Comparison of ENCODE assay signal across 1 cellular context in genomic region chr4:4659871-4660651, GRCh38.
A peak's percentile ranks its signal among the peaks of the same experiment; 100 is the strongest.
TF ChIP-seq lines count a peak whose summit lies in the region.

No MANE protein-coding gene starts in this region.

TF ChIP-seq in K562, 482 proteins besides CTCF, POLR2A, EP300 and RAD21 (continued from another document and continues in another):
- TF ChIP-seq ZBTB11 (CRISPR knock-in tag; IDR thresholded peaks at IDR 0.05), result no peak
- no peak for TF ChIP-seq TRIM25 (IDR thresholded peaks at IDR 0.05; ENCODE audit: borderline replicate concordance)
- TF ChIP-seq TEAD4 (IDR thresholded peaks at IDR 0.05; ENCODE audit: low read length), result no peak
- TF ChIP-seq TEAD4 (CRISPR knock-in tag; IDR thresholded peaks at IDR 0.05; ENCODE audit: borderline replicate concordance), result no peak
- TF ChIP-seq SAFB (IDR thresholded peaks at IDR 0.05; ENCODE audit: borderline replicate concordance, low read depth, low read length), result no peak
- no peak for TF ChIP-seq COPS2 (conservative IDR thresholded peaks at IDR 0.05)
- 0 out of 2 replicates have a peak, but pooled peaks have one; percentile 23 for TF ChIP-seq ETV5 (CRISPR knock-in tag; IDR thresholded peaks at IDR 0.05; ENCODE audit: low read depth)
- TF ChIP-seq HNRNPH1 (optimal IDR thresholded peaks at IDR 0.05; ENCODE audit: low read depth, low read length), result no peak
- TF ChIP-seq DLX4 (CRISPR knock-in tag; IDR thresholded peaks at IDR 0.05), result no peak
- no peak for TF ChIP-seq ZNF695 (CRISPR knock-in tag; IDR thresholded peaks at IDR 0.05)
- TF ChIP-seq NR0B1 (IDR thresholded peaks at IDR 0.05; ENCODE audit: partially characterized antibody), result no peak
- TF ChIP-seq KDM2B (CRISPR knock-in tag; IDR thresholded peaks at IDR 0.05), result no peak
- no peak for TF ChIP-seq FOXK2 (conservative IDR thresholded peaks at IDR 0.05 in 1 of 2, IDR thresholded peaks at IDR 0.05 in 1 of 2; ENCODE audit: low read depth in 2 of 2)
- no peak for TF ChIP-seq THAP12 (CRISPR knock-in tag; IDR thresholded peaks at IDR 0.05)
- no peak for TF ChIP-seq NR1H2 (CRISPR knock-in tag; IDR thresholded peaks at IDR 0.05)
- TF ChIP-seq RREB1 (CRISPR knock-in tag; IDR thresholded peaks at IDR 0.05), result no peak
- no peak for TF ChIP-seq XRCC5 (IDR thresholded peaks at IDR 0.05; ENCODE audit: low read depth, low read length)
- TF ChIP-seq TCFL5 (CRISPR knock-in tag; conservative IDR thresholded peaks at IDR 0.05), result no peak
- no peak for TF ChIP-seq MTA2 (IDR thresholded peaks at IDR 0.05; ENCODE audit: low read depth)
- TF ChIP-seq TCF7 (IDR thresholded peaks at IDR 0.05; ENCODE audit: borderline replicate concordance), result no peak
- TF ChIP-seq BRD9 (IDR thresholded peaks at IDR 0.05; ENCODE audit: low read depth, partially characterized antibody), result peak; percentile 51
- no peak for TF ChIP-seq CC2D1A (IDR thresholded peaks at IDR 0.05)
- no peak for TF ChIP-seq ZNF354B (CRISPR knock-in tag; IDR thresholded peaks at IDR 0.05)
- peak; percentile 66 for TF ChIP-seq DPF2 (IDR thresholded peaks at IDR 0.05)
- TF ChIP-seq JUN (IDR thresholded peaks at IDR 0.05; ENCODE audit: borderline replicate concordance, low read depth, low read length), result peak; percentile 72; the same call in 1 of the 2 replicates
- TF ChIP-seq JUN (CRISPR knock-in tag; IDR thresholded peaks at IDR 0.05; ENCODE audit: borderline replicate concordance), result no peak
- TF ChIP-seq MLLT1 (IDR thresholded peaks at IDR 0.05), result no peak
- no peak for TF ChIP-seq PBX2 (CRISPR knock-in tag; IDR thresholded peaks at IDR 0.05; ENCODE audit: low read depth)
- TF ChIP-seq PBX2 (tag; conservative IDR thresholded peaks at IDR 0.05; ENCODE audit: low read depth), result no peak
- no peak for TF ChIP-seq EGR1 (conservative IDR thresholded peaks at IDR 0.05)
- TF ChIP-seq IFI16 (CRISPR knock-in tag; IDR thresholded peaks at IDR 0.05), result no peak
- TF ChIP-seq ZNF551 (CRISPR knock-in tag; IDR thresholded peaks at IDR 0.05), result no peak
- no peak for TF ChIP-seq ARID2 (IDR thresholded peaks at IDR 0.05)
- TF ChIP-seq CAMTA2 (CRISPR knock-in tag; conservative IDR thresholded peaks at IDR 0.05), result no peak
- TF ChIP-seq KDM1A (IDR thresholded peaks at IDR 0.05), result no peak
- no peak for TF ChIP-seq CTCFL (IDR thresholded peaks at IDR 0.05; ENCODE audit: borderline replicate concordance, insufficient read depth, low read depth, low read length, poor library complexity, severe bottlenecking)
- TF ChIP-seq ZKSCAN3 (CRISPR knock-in tag; IDR thresholded peaks at IDR 0.05), result no peak
- TF ChIP-seq NFXL1 (CRISPR knock-in tag; IDR thresholded peaks at IDR 0.05), result no peak
- TF ChIP-seq OTX1 (CRISPR knock-in tag; IDR thresholded peaks at IDR 0.05), result no peak
- TF ChIP-seq NCOR1 (IDR thresholded peaks at IDR 0.05), result no peak
- peak in 1 of 2 experiments; percentile 13; a peak in 1 of 3 replicates for TF ChIP-seq CBX3 (IDR thresholded peaks at IDR 0.05; ENCODE audit: borderline replicate concordance in 1 of 2, low read length in 2 of 2)
- no peak for TF ChIP-seq PHF20 (IDR thresholded peaks at IDR 0.05; ENCODE audit: partially characterized antibody)
- no peak for TF ChIP-seq HDAC2 (IDR thresholded peaks at IDR 0.05)
